In the genomic region with DNA sequence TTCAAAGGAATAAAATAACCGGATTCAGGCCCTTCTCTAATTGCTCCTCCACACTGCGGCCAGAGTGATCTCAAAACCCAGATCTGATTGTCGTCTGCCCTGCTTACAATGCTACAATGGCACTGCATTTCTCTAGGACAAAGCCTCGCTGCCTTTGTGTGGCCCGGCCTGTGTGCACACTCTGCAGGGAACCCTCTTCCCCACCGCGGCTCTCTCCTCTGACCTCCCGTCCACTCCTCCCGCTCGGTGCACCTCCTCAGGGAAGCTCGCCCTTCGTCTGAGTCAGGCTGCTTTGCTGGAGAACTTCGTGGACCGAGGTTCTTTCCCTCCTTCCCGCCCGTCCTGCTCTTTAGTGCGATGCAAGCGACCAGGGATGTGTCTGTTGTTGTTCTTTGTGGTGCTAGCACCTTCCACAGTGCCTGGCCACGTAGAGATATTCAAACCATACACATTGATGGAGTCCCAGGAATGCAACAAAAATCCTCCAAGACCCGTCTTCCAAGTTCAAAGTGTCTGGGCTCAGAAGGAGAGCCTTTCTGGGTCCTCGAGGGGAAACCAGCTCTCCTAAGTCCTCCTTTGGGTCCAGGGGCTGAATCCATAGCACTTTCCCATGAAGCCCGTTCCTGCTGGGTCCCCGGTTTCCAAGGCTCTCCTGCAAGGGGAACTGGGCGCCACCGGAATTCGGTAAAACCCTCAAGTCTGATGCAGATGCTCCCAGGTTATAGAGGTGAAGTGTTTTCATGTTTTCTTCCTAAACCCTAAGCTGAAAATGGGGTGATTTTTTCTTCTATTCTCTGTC, we compare ENCODE assay signal across 17 cellular contexts.
DNase-seq lines count a peak whose midpoint lies in the region; ATAC-seq and TF ChIP-seq lines count a peak whose summit lies in the region.
"Had no signal": no experiment of that assay in that cellular context is flagged by ENCODE, and none has a peak within 500 bp of the region (broad histone marks: within the 10 kb centered on the region; RNA-seq: fewer than 3 reads in every experiment).

No MANE protein-coding gene starts in this region.

- peaks cover 30% of the 10 kb centered on the region for H3K9me3 Mint-ChIP-seq in WTC11

- H3K18ac ChIP-seq in mesenchymal stem cell (ENCODE audit: low read depth in 1 of 2, low read length in 2 of 2), result no peak overlapping the region

- H3K4me1 ChIP-seq in mesenchymal stem cell (ENCODE audit: control insufficient read depth, insufficient read depth, low read depth, low read length), result peaks cover 4% of the 10 kb centered on the region

- CTCF ChIA-PET in WTC11 (lab: Charles Lee), result interaction anchor here (1.7 kb wide), 1 partner anchor 152 kb away, joined by 4 read pairs; no protein-coding TSS in a partner anchor

- no peak overlapping the region for H3K4me2 ChIP-seq in mesenchymal stem cell (ENCODE audit: low read length, poor library complexity, severe bottlenecking)
- H3K4me2 ChIP-seq: KMS-11 had no signal

- peaks cover 23% of the 10 kb centered on the region for H3K9me3 ChIP-seq in mesenchymal stem cell (ENCODE audit: control insufficient read depth, low read length)

- no peak overlapping the region for H3K4me3 ChIP-seq in mesenchymal stem cell (ENCODE audit: insufficient read depth in 1 of 2, low read depth in 1 of 2, low read length in 2 of 2)
- H3K4me3 ChIP-seq: SJCRH30 had no signal

- H2BK5ac ChIP-seq in mesenchymal stem cell (ENCODE audit: low read depth, low read length, poor library complexity, severe bottlenecking), result no peak overlapping the region

- H4K8ac ChIP-seq in mesenchymal stem cell (ENCODE audit: low read length), result peak overlapping the region; percentile 56

- H3K4ac ChIP-seq in mesenchymal stem cell (ENCODE audit: low read depth in 1 of 2, low read length in 2 of 2), result no peak overlapping the region

- 90% methylated on average over 26 of the region's 26 CpGs for WGBS in mesenchymal stem cell

- H2AFZ ChIP-seq in mesenchymal stem cell (ENCODE audit: low read depth, low read length), result no peak overlapping the region

- no peak overlapping the region for H3K27ac ChIP-seq in mesenchymal stem cell (ENCODE audit: low read length, poor library complexity, severe bottlenecking)
- H3K27ac ChIP-seq: 22Rv1, KMS-11, SJCRH30 had no signal

- peaks cover 23% of the 10 kb centered on the region for H3K36me3 Mint-ChIP-seq in WTC11

- no peak overlapping the region for H2BK12ac ChIP-seq in mesenchymal stem cell (ENCODE audit: low read length in 2 of 2)

- no peak overlapping the region for H2AK5ac ChIP-seq in mesenchymal stem cell (ENCODE audit: low read length, severe bottlenecking)

- POLR2A ChIA-PET in WTC11 (lab: Charles Lee), result interaction anchor here (0.6 kb wide), 1 partner anchor 401 kb away, joined by 5 read pairs; no protein-coding TSS in a partner anchor

- H3K36me3 ChIP-seq in mesenchymal stem cell (ENCODE audit: control insufficient read depth in 1 of 2, insufficient read depth in 2 of 2, low read depth in 1 of 2, low read length in 2 of 2), result peaks cover 0 to 7% of the 10 kb centered on the region in 2 experiments
- H3K36me3 ChIP-seq: SJCRH30 had no signal

- no peak overlapping the region for H2BK120ac ChIP-seq in mesenchymal stem cell (ENCODE audit: low read depth, low read length)

- H3K27ac Mint-ChIP-seq in WTC11, result no peak overlapping the region

- H4K91ac ChIP-seq in mesenchymal stem cell (ENCODE audit: low read length), result no peak overlapping the region

- ATAC-seq in WTC11 (peak; percentile 59), HG03025 (IDR thresholded peaks at IDR 0.05; ENCODE audit: low FRiP score, unreplicated experiment) (no peak)
- ATAC-seq: Panc1 had no signal

- no peaks in the 10 kb centered on the region; the same call in 1 of the 2 replicates for H3K27me3 Mint-ChIP-seq in WTC11 (ENCODE audit: low read depth)

- H3K4me1 Mint-ChIP-seq in WTC11, result peaks cover 14% of the 10 kb centered on the region

- no peak for TF ChIP-seq CTCF in WTC11 (IDR thresholded peaks at IDR 0.05)

- no peaks in the 10 kb centered on the region for H3K79me1 ChIP-seq in mesenchymal stem cell (replicated peaks; ENCODE audit: low read length, poor library complexity, severe bottlenecking)

- H2BK15ac ChIP-seq in mesenchymal stem cell (ENCODE audit: low read depth, poor library complexity, severe bottlenecking), result no peak overlapping the region

- H3K14ac ChIP-seq in mesenchymal stem cell (ENCODE audit: low read length in 2 of 2), result no peak overlapping the region

- DNase-seq in NCI-H345 (lab: John Stamatoyannopoulos, UW) (peak; percentile 11), NCI-H345 treated with DMSO at 0.1 percent for 48 hours (lab: John Stamatoyannopoulos, UW; ENCODE audit: unreplicated experiment) (no peak), WTC11 (ENCODE audit: low spot score) (no peak), mesenchymal stem cell (no peak), retina (peak; percentile 53), HCEC 1CT (no peak), inferior parietal cortex (ENCODE audit: extremely low spot score) (no peak)
- DNase-seq: DMS 273 treated with DMSO at 0.1 percent for 48 hours, DND-41, NCI-H187 treated with DMSO at 0.1 percent for 48 hours, NCI-H2227 treated with DMSO at 0.1 percent for 48 hours, NCI-H526, SJCRH30 had no signal

- no peak overlapping the region for H3K4me3 Mint-ChIP-seq in WTC11

- H3K23ac ChIP-seq in mesenchymal stem cell (ENCODE audit: low read length in 2 of 2), result no peak overlapping the region

- H3K27me3 ChIP-seq in mesenchymal stem cell (ENCODE audit: control insufficient read depth in 1 of 2, insufficient read depth in 1 of 2, low read length in 2 of 2), result peaks cover 0 to 3% of the 10 kb centered on the region in 2 experiments
- H3K27me3 ChIP-seq: SJCRH30 had no signal

- no peak overlapping the region for H3K9ac ChIP-seq in mesenchymal stem cell (ENCODE audit: low read length)
- H3K9ac ChIP-seq: KMS-11 had no signal

TF ChIP-seq in WTC11, 78 proteins besides CTCF, POLR2A, EP300 and RAD21:
- TF ChIP-seq TEAD1 (CRISPR knock-in tag; IDR thresholded peaks at IDR 0.05), result 0 out of 2 replicates have a peak, but pooled peaks have one; percentile 19
- TF ChIP-seq PRRX2 (CRISPR knock-in tag; IDR thresholded peaks at IDR 0.05), result no peak

Comparison
In these comparisons a context has a peak if more than half of its experiments do, and no peak if none do; other contexts are left out.
1. DNase-seq: peak in NCI-H345 (single experiment) and retina (single experiment); none in NCI-H345 treated with DMSO at 0.1 percent for 48 hours (single experiment), WTC11 (single experiment), mesenchymal stem cell (single experiment), HCEC 1CT (single experiment) and inferior parietal cortex (single experiment).